Comparison of ENCODE assay signal across 13 cellular contexts in the genomic region with DNA sequence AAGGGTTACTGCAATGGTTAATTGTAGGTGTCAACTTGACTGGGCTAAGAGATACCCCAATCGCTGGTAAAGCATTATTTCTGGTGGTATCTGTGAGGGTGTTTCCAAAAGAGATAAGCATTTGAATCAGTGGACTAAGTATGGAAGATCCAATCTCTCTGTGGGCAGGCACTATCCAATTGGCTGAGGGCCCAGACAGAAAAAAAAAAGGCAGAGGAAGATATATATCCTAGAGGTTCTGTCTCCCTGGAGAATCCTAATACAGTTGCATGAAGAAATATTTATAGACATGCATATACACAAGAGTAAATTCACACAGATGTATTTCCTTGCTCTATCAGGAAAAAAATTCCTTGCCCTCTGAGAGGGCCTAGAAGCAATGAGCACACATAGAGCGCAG. TPM values are rescaled to one million over a fixed set of nuclear protein-coding genes. Genes with fewer than 3 reads are reported as not detected.
DNase-seq lines count a peak whose midpoint lies in the region; ATAC-seq and TF ChIP-seq lines count a peak whose summit lies in the region.
"Had no signal": no experiment of that assay in that cellular context is flagged by ENCODE, and none has a peak within 500 bp of the region (broad histone marks: within the 10 kb centered on the region; RNA-seq: fewer than 3 reads in every experiment).

No MANE protein-coding gene starts in this region.

- POLR2A ChIA-PET in WTC11 (lab: Charles Lee), result interaction anchor here (0.7 kb wide), 1 partner anchor 23 kb away, joined by 3 read pairs; no protein-coding TSS in a partner anchor

- ATAC-seq in Right ventricle myocardium inferior (no peak), WTC11 (no peak)

- H3K4me1 ChIP-seq in left ventricle myocardium inferior (peaks cover 85% of the 10 kb centered on the region), liver (ENCODE audit: control insufficient read depth in 4 of 4, insufficient read depth in 4 of 4, low read length in 3 of 4) (peaks cover 17 to 63% (median 47%) of the 10 kb centered on the region in 4 donors)
- no peaks in the 10 kb centered on the region for H3K4me1 ChIP-seq in effector memory CD4-positive, alpha-beta T cell (ENCODE audit: control insufficient read depth, insufficient read depth, low read length, poor library complexity, severe bottlenecking)

- H3K9me3 Mint-ChIP-seq in WTC11, result peaks cover 18% of the 10 kb centered on the region

- 0 out of 2 replicates have a peak overlapping the region, but pooled peaks have one; percentile 11 for H3K27ac Mint-ChIP-seq in WTC11
- H3K27ac Mint-ChIP-seq: CD8-positive, alpha-beta memory T cell had no signal

- H3K27me3 Mint-ChIP-seq in WTC11 (ENCODE audit: low read depth), result no peaks in the 10 kb centered on the region

- H3K9ac ChIP-seq in liver (ENCODE audit: low read depth in 1 of 2, low read length in 2 of 2), result no peak overlapping the region

- TF ChIP-seq CTCF in left ventricle myocardium inferior (IDR thresholded peaks at IDR 0.05; ENCODE audit: borderline replicate concordance), result no peak
- TF ChIP-seq CTCF in WTC11 (IDR thresholded peaks at IDR 0.05), result no peak
- no peak for TF ChIP-seq CTCF in liver (IDR thresholded peaks at IDR 0.05; ENCODE audit: low read depth, low read length, missing input control)

- peaks cover 62% of the 10 kb centered on the region for H3K4me1 Mint-ChIP-seq in WTC11
- H3K4me1 Mint-ChIP-seq: CD8-positive, alpha-beta memory T cell had no signal

- no peaks in the 10 kb centered on the region for H3K27me3 ChIP-seq in left ventricle myocardium inferior (ENCODE audit: low read depth)
- no peaks in the 10 kb centered on the region for H3K27me3 ChIP-seq in liver (ENCODE audit: control insufficient read depth in 4 of 4, insufficient read depth in 4 of 4, low read length in 3 of 4)
- H3K27me3 ChIP-seq in effector memory CD4-positive, alpha-beta T cell (replicated peaks; ENCODE audit: control insufficient read depth, insufficient read depth, low read length, poor library complexity, severe bottlenecking), result no peaks in the 10 kb centered on the region

- peaks cover 19% of the 10 kb centered on the region for H3K36me3 Mint-ChIP-seq in WTC11

- H3K4me3 Mint-ChIP-seq in WTC11, result no peak overlapping the region
- H3K4me3 Mint-ChIP-seq: CD8-positive, alpha-beta memory T cell had no signal

- intact Hi-C loops in left ventricle myocardium inferior (cut with micrococcal nuclease) (no loop called here), Right ventricle myocardium inferior (cut with DNase I) (loop anchor here (5.0 kb wide), 1 partner anchor 45 kb away; no protein-coding TSS in a partner anchor)

- H3K4me3 ChIP-seq in left ventricle myocardium inferior, result no peak overlapping the region
- H3K4me3 ChIP-seq in liver (ENCODE audit: low read depth in 1 of 3, low read length in 3 of 3), result no peak overlapping the region
- no peak overlapping the region for H3K4me3 ChIP-seq in effector memory CD4-positive, alpha-beta T cell (ENCODE audit: insufficient read depth, low read depth, low read length, poor library complexity, severe bottlenecking)

- CTCF ChIA-PET in WTC11 (lab: Charles Lee), result interaction anchor here (1.0 kb wide), 1 partner anchor 46 kb away, joined by 3 read pairs; no protein-coding TSS in a partner anchor

- H3K36me3 ChIP-seq in left ventricle myocardium inferior (no peaks in the 10 kb centered on the region), liver (ENCODE audit: control insufficient read depth in 4 of 4, insufficient read depth in 3 of 4, low read depth in 1 of 4, low read length in 3 of 4) (no peaks in the 10 kb centered on the region)
- H3K36me3 ChIP-seq in effector memory CD4-positive, alpha-beta T cell (ENCODE audit: control insufficient read depth, insufficient read depth, low read length), result no peaks in the 10 kb centered on the region

- TF ChIP-seq RAD21 in liver (IDR thresholded peaks at IDR 0.05), result no peak

- H3K9me3 ChIP-seq in left ventricle myocardium inferior (replicated peaks) (peaks cover 11% of the 10 kb centered on the region), liver (ENCODE audit: control insufficient read depth in 4 of 4, low read length in 3 of 4) (peaks cover 0 to 4% (median 0%) of the 10 kb centered on the region in 4 donors)
- no peaks in the 10 kb centered on the region for H3K9me3 ChIP-seq in effector memory CD4-positive, alpha-beta T cell (ENCODE audit: control insufficient read depth, low read length)

- 83% methylated on average over 2 of the region's 2 CpGs for WGBS in liver

- H3K27ac ChIP-seq in left ventricle myocardium inferior (replicated peaks), result peak overlapping the region; percentile 93
- peak overlapping the region; percentile 66 to 73 for H3K27ac ChIP-seq in liver (ENCODE audit: low read depth in 1 of 2, low read length in 2 of 2)
- H3K27ac ChIP-seq in effector memory CD4-positive, alpha-beta T cell (ENCODE audit: insufficient read depth, low read length, poor library complexity, severe bottlenecking), result no peak overlapping the region

- DNase-seq in left ventricle myocardium inferior (no peak), Right ventricle myocardium inferior (ENCODE audit: missing footprints) (no peak), WTC11 (ENCODE audit: low spot score) (no peak), midbrain (lab: John Stamatoyannopoulos, UW) (no peak)
- DNase-seq in effector memory CD4-positive, alpha-beta T cell, result no peak
- DNase-seq in stimulated activated CD4-positive, alpha-beta T cell treated with anti-CD3 and anti-CD28 coated beads, Interleukin-4, amount 100 ng/mL, for 4 hours, result no peak
- DNase-seq: ACHN; C1 segment of cervical spinal cord; CD8-positive, alpha-beta memory T cell; DMS79 treated with DMSO at 0.1 percent for 48 hours; KBM-7; NCI-H1105 had no signal

TF ChIP-seq in WTC11, 78 proteins besides CTCF, POLR2A, EP300 and RAD21:
- TF ChIP-seq, protein P1, sequence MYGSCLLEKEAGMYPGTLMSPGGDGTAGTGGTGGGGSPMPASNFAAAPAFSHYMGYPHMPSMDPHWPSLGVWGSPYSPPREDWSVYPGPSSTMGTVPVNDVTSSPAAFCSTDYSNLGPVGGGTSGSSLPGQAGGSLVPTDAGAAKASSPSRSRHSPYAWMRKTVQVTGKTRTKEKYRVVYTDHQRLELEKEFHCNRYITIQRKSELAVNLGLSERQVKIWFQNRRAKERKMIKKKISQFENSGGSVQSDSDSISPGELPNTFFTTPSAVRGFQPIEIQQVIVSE (CRISPR knock-in tag; IDR thresholded peaks at IDR 0.05; ENCODE audit: borderline replicate concordance), result no peak
- TF ChIP-seq RORB (CRISPR knock-in tag; IDR thresholded peaks at IDR 0.05), result no peak
- TF ChIP-seq IRF2 (CRISPR knock-in tag; IDR thresholded peaks at IDR 0.05; ENCODE audit: borderline replicate concordance, low read depth), result no peak
- no peak for TF ChIP-seq FOXJ3 (CRISPR knock-in tag; IDR thresholded peaks at IDR 0.05; ENCODE audit: borderline replicate concordance)
- TF ChIP-seq ZNF416 (CRISPR knock-in tag; IDR thresholded peaks at IDR 0.05), result no peak
- no peak for TF ChIP-seq MXD4 (CRISPR knock-in tag; IDR thresholded peaks at IDR 0.05; ENCODE audit: borderline replicate concordance)
- TF ChIP-seq ZNF671 (CRISPR knock-in tag; IDR thresholded peaks at IDR 0.05), result no peak
- no peak for TF ChIP-seq EMX1 (CRISPR knock-in tag; IDR thresholded peaks at IDR 0.05)
- TF ChIP-seq NR3C1 (CRISPR knock-in tag; conservative IDR thresholded peaks at IDR 0.05; ENCODE audit: low read depth), result no peak
- TF ChIP-seq NR2C2 (CRISPR knock-in tag; IDR thresholded peaks at IDR 0.05), result no peak

TF ChIP-seq in liver, 16 proteins besides CTCF, POLR2A, EP300 and RAD21 (continues in another document):
- no peak for TF ChIP-seq TAF1 (conservative IDR thresholded peaks at IDR 0.05)
- TF ChIP-seq HNF4G (IDR thresholded peaks at IDR 0.05), result no peak
- TF ChIP-seq RXRA (IDR thresholded peaks at IDR 0.05), result no peak
- no peak for TF ChIP-seq YY1 (IDR thresholded peaks at IDR 0.05)
- no peak for TF ChIP-seq NR2F2 (IDR thresholded peaks at IDR 0.05)
- TF ChIP-seq, protein P2, sequence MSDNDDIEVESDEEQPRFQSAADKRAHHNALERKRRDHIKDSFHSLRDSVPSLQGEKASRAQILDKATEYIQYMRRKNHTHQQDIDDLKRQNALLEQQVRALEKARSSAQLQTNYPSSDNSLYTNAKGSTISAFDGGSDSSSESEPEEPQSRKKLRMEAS (IDR thresholded peaks at IDR 0.05), result no peak
- TF ChIP-seq FOXA1 (IDR thresholded peaks at IDR 0.05), result no peak
- TF ChIP-seq, protein P3, sequence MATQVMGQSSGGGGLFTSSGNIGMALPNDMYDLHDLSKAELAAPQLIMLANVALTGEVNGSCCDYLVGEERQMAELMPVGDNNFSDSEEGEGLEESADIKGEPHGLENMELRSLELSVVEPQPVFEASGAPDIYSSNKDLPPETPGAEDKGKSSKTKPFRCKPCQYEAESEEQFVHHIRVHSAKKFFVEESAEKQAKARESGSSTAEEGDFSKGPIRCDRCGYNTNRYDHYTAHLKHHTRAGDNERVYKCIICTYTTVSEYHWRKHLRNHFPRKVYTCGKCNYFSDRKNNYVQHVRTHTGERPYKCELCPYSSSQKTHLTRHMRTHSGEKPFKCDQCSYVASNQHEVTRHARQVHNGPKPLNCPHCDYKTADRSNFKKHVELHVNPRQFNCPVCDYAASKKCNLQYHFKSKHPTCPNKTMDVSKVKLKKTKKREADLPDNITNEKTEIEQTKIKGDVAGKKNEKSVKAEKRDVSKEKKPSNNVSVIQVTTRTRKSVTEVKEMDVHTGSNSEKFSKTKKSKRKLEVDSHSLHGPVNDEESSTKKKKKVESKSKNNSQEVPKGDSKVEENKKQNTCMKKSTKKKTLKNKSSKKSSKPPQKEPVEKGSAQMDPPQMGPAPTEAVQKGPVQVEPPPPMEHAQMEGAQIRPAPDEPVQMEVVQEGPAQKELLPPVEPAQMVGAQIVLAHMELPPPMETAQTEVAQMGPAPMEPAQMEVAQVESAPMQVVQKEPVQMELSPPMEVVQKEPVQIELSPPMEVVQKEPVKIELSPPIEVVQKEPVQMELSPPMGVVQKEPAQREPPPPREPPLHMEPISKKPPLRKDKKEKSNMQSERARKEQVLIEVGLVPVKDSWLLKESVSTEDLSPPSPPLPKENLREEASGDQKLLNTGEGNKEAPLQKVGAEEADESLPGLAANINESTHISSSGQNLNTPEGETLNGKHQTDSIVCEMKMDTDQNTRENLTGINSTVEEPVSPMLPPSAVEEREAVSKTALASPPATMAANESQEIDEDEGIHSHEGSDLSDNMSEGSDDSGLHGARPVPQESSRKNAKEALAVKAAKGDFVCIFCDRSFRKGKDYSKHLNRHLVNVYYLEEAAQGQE (IDR thresholded peaks at IDR 0.05), result no peak
- TF ChIP-seq EGR1 (IDR thresholded peaks at IDR 0.05; ENCODE audit: low read depth in 2 of 2), result no peak
- no peak for TF ChIP-seq HNF4A (conservative IDR thresholded peaks at IDR 0.05)

RNA-seq across cellular contexts. Expression of a gene that starts 43.9 kb away (rescaled TPM):
- total RNA-seq in left ventricle myocardium inferior, result 45.0 TPM
- 37.9 TPM for total RNA-seq in Right ventricle myocardium inferior
- 30.3 to 51.7 TPM (median 32.0 TPM) in 3 replicates for total RNA-seq in WTC11 (2021)
- total RNA-seq in liver, result 10 to 100 TPM; 10.4 to 38.6 TPM
- 10 to 100 TPM; 13.2 to 13.5 TPM for polyA plus RNA-seq in liver
